Comparison of ENCODE assay signal across 14 cellular contexts in genomic region chr11:61489833-61490585, GRCh38. TPM values are rescaled to one million over a fixed set of nuclear protein-coding genes. Genes with fewer than 3 reads are reported as not detected.
DNase-seq lines count a peak whose midpoint lies in the region; ATAC-seq and TF ChIP-seq lines count a peak whose summit lies in the region.
"Had no signal": no experiment of that assay in that cellular context is flagged by ENCODE, and none has a peak within 500 bp of the region (broad histone marks: within the 10 kb centered on the region; RNA-seq: fewer than 3 reads in every experiment).

No MANE protein-coding gene starts in this region.

- H2AK5ac ChIP-seq in trophoblast cell (ENCODE audit: low read length): peak overlapping the region; percentile 24

- no peaks in the 10 kb centered on the region for H3K4me1 ChIP-seq in RWPE2 (ENCODE audit: insufficient read depth, poor library complexity, severe bottlenecking)
- H3K4me1 ChIP-seq in cardiac muscle cell (ENCODE audit: low read depth): peaks cover 26% of the 10 kb centered on the region
- H3K4me1 ChIP-seq in trophoblast cell (ENCODE audit: control insufficient read depth in 1 of 2, insufficient read depth in 2 of 2, low read length in 2 of 2): peaks cover 18 to 25% of the 10 kb centered on the region in 2 experiments

- H3K9ac ChIP-seq in trophoblast cell (ENCODE audit: low read length): no peak overlapping the region

- DNase-seq in ELF-1 (ENCODE audit: low read depth, low spot score) (peak; percentile 79), RWPE2 (ENCODE audit: low spot score) (peak; percentile 52), cardiac muscle cell (ENCODE audit: low read depth in 1 of 2, low spot score in 1 of 2) (peak; percentile 69 to 77), trophoblast cell (no peak), T-helper 2 cell (no peak)
- DNase-seq in NK-92 treated with Interleukin-12 subunit alpha and Interleukin-12 subunit beta, amount 100 ng/mL, for 24 hours (lab: John Stamatoyannopoulos, UW): no peak
- DNase-seq: activated CD4-positive, alpha-beta T cell treated with anti-CD3 and anti-CD28 coated beads for 36 hours; activated naive CD8-positive, alpha-beta T cell treated with anti-CD3 and anti-CD28 coated beads, Interleukin-2, amount 10 ng/mL, durations not matched to agents 7 days and 5 days; KG1; mucosa of descending colon; stimulated activated CD4-positive, alpha-beta T cell treated with anti-CD3 and anti-CD28 coated beads, Interleukin-4, amount 100 ng/mL, for 24 hours had no signal

- no peak overlapping the region for H2BK120ac ChIP-seq in trophoblast cell (ENCODE audit: insufficient read depth, low read length, poor library complexity)

- H3K27me3 ChIP-seq in RWPE2 (ENCODE audit: insufficient read depth, poor library complexity, severe bottlenecking) (no peaks in the 10 kb centered on the region), cardiac muscle cell (no peaks in the 10 kb centered on the region), trophoblast cell (ENCODE audit: insufficient read depth, low read length) (no peaks in the 10 kb centered on the region)

- no peak overlapping the region for H3K4me3 ChIP-seq in RWPE2 (ENCODE audit: severe bottlenecking)
- no peak overlapping the region for H3K4me3 ChIP-seq in cardiac muscle cell
- no peak overlapping the region for H3K4me3 ChIP-seq in trophoblast cell (ENCODE audit: low read depth, low read length)
- H3K4me3 ChIP-seq: mucosa of descending colon had no signal

- H3K4me2 ChIP-seq in trophoblast cell (ENCODE audit: low read length): no peak overlapping the region

- H3K9me3 ChIP-seq in RWPE2 (ENCODE audit: severe bottlenecking) (no peaks in the 10 kb centered on the region), cardiac muscle cell (ENCODE audit: low read depth) (no peaks in the 10 kb centered on the region), trophoblast cell (ENCODE audit: insufficient read depth, low read depth, low read length) (peaks cover 2% of the 10 kb centered on the region)
- H3K9me3 ChIP-seq: mucosa of descending colon had no signal

- no peak overlapping the region for H3K23ac ChIP-seq in trophoblast cell (ENCODE audit: low read length)

- no peak overlapping the region for H4K8ac ChIP-seq in trophoblast cell (ENCODE audit: low read depth, low read length)

- no peak overlapping the region for H3K4ac ChIP-seq in trophoblast cell (ENCODE audit: low read depth, low read length)

- no peak overlapping the region for H4K12ac ChIP-seq in trophoblast cell (ENCODE audit: low read depth, low read length)

- H2AFZ ChIP-seq in trophoblast cell (ENCODE audit: insufficient read depth, low read length, poor library complexity): no peak overlapping the region

- TF ChIP-seq CTCF in RWPE2 (IDR thresholded peaks at IDR 0.05; ENCODE audit: poor library complexity, severe bottlenecking): no peak
- no peak for TF ChIP-seq CTCF in cardiac muscle cell (IDR thresholded peaks at IDR 0.05; ENCODE audit: low read depth, low read length)

- ATAC-seq in RWPE2 (ENCODE audit: low read depth) (0 out of 3 replicates have a peak, but pooled peaks have one; percentile 24), HG03196 (IDR thresholded peaks at IDR 0.05; ENCODE audit: unreplicated experiment) (no peak)
- no peak for ATAC-seq in activated CD4-positive, CD25-positive, alpha-beta regulatory T cell treated with anti-CD3 and anti-CD28 coated beads, Interleukin-2, amount 50 U/mL, for 24 hours
- ATAC-seq: activated CD4-positive, alpha-beta T cell treated with anti-CD3 and anti-CD28 coated beads for 36 hours had no signal

- no CpG with 5 or more reads among the region's 12 CpGs for WGBS in trophoblast cell (ENCODE audit: extremely low coverage, insufficient coverage, insufficient read length)

- H3K27ac ChIP-seq in RWPE2 (ENCODE audit: poor library complexity, severe bottlenecking) (no peak overlapping the region), cardiac muscle cell (no peak overlapping the region), trophoblast cell (ENCODE audit: low read depth, low read length) (no peak overlapping the region)

- no peaks in the 10 kb centered on the region for H3K79me2 ChIP-seq in trophoblast cell (ENCODE audit: control insufficient read depth, insufficient read depth, low read length, poor library complexity)

- no peak overlapping the region for H3K18ac ChIP-seq in trophoblast cell (ENCODE audit: low read length)

- H2BK12ac ChIP-seq in trophoblast cell (ENCODE audit: low read length): peak overlapping the region; percentile 61

- no peaks in the 10 kb centered on the region for H3K36me3 ChIP-seq in RWPE2 (ENCODE audit: low read depth)
- H3K36me3 ChIP-seq in cardiac muscle cell: no peaks in the 10 kb centered on the region
- H3K36me3 ChIP-seq in trophoblast cell (ENCODE audit: control insufficient read depth in 1 of 2, insufficient read depth in 2 of 2, low read length in 2 of 2): no peaks in the 10 kb centered on the region

- peaks cover 12% of the 10 kb centered on the region for H3K79me1 ChIP-seq in trophoblast cell (ENCODE audit: low read length)

- H3K14ac ChIP-seq in trophoblast cell (ENCODE audit: low read length): peak overlapping the region; percentile 2

- peak overlapping the region; percentile 71 for H4K91ac ChIP-seq in trophoblast cell (ENCODE audit: low read depth, low read length)

- H2BK5ac ChIP-seq in trophoblast cell (ENCODE audit: low read depth, low read length, poor library complexity): no peak overlapping the region

RNA-seq across cellular contexts. Expression of gene LRRC10B, which starts 18.5 kb away (rescaled TPM):
- total RNA-seq in cardiac muscle cell: 0.60 and 0.74 TPM in 2 replicates
- 0.62 and 0.65 TPM in 2 replicates for polyA plus RNA-seq in cardiac muscle cell
- 0.46 and 0.48 TPM in 2 replicates for polyA plus RNA-seq in trophoblast cell (2013)
- total RNA-seq: activated CD4-positive, alpha-beta T cell treated with anti-CD3 and anti-CD28 coated beads for 36 hours; activated naive CD8-positive, alpha-beta T cell treated with anti-CD3 and anti-CD28 coated beads, Interleukin-2, amount 10 ng/mL, durations not matched to agents 7 days and 5 days; epithelial cell of proximal tubule had no signal

Comparison
In these comparisons a context has a peak if more than half of its experiments do, and no peak if none do; other contexts are left out.
1. DNase-seq: peak in ELF-1 (single experiment), RWPE2 (single experiment) and cardiac muscle cell (2 of 2); none in trophoblast cell (0 of 2), NK-92 treated with Interleukin-12 subunit alpha and Interleukin-12 subunit beta, amount 100 ng/mL, for 24 hours (single experiment) and T-helper 2 cell (0 of 5).